Comparison of ENCODE assay signal across 19 cellular contexts in genomic region chr14:89902876-89903275, GRCh38. TPM values are rescaled to one million over a fixed set of nuclear protein-coding genes. Genes with fewer than 3 reads are reported as not detected.
DNase-seq lines count a peak whose midpoint lies in the region; ATAC-seq, FAIRE-seq and TF ChIP-seq lines count a peak whose summit lies in the region.
"Had no signal": no experiment of that assay in that cellular context is flagged by ENCODE, and none has a peak within 500 bp of the region (broad histone marks: within the 10 kb centered on the region; RNA-seq: fewer than 3 reads in every experiment).

No MANE protein-coding gene starts in this region.

- peaks cover 14% of the 10 kb centered on the region for H3K4me1 Mint-ChIP-seq in activated T-cell treated with anti-CD3 and anti-CD28 coated beads, Interleukin-2, amount 50 U/mL, for 4 hours (ENCODE audit: low read depth)
- H3K4me1 Mint-ChIP-seq in activated T-cell treated with anti-CD3 and anti-CD28 coated beads, Interleukin-2, amount 50 U/mL, for 72 hours (ENCODE audit: low read depth), result peaks cover 16% of the 10 kb centered on the region
- peaks cover 19% of the 10 kb centered on the region for H3K4me1 Mint-ChIP-seq in astrocyte (ENCODE audit: low read depth, unreplicated experiment)
- H3K4me1 Mint-ChIP-seq in osteocyte (ENCODE audit: unreplicated experiment), result peaks cover 34% of the 10 kb centered on the region

- no peak for ATAC-seq in activated T-cell treated with anti-CD3 and anti-CD28 coated beads, Interleukin-2, amount 50 U/mL, for 4 hours
- ATAC-seq in activated T-cell treated with anti-CD3 and anti-CD28 coated beads, Interleukin-2, amount 50 U/mL, for 72 hours (replicated peaks in 1 of 2), result no peak
- ATAC-seq in GM18867 (IDR thresholded peaks at IDR 0.05; ENCODE audit: unreplicated experiment), result no peak
- no peak for ATAC-seq in HG03039 (IDR thresholded peaks at IDR 0.05; ENCODE audit: unreplicated experiment)
- ATAC-seq: lower lobe of right lung had no signal

- H2AFZ ChIP-seq in astrocyte (ENCODE audit: low read depth, low read length) (no peak overlapping the region), PC-9 (no peak overlapping the region)
- H2AFZ ChIP-seq: GM23248 had no signal

- CTCF ChIA-PET in PC-9 (lab: Charles Lee), result no interaction called here

- FAIRE-seq in astrocyte (lab: Jason Lieb, UNC), result no peak

- H3K4me3 Mint-ChIP-seq in activated T-cell treated with anti-CD3 and anti-CD28 coated beads, Interleukin-2, amount 50 U/mL, for 4 hours, result peak overlapping the region; percentile 31
- H3K4me3 Mint-ChIP-seq in activated T-cell treated with anti-CD3 and anti-CD28 coated beads, Interleukin-2, amount 50 U/mL, for 72 hours, result peak overlapping the region in 1 of 2 donors; percentile 30
- H3K4me3 Mint-ChIP-seq in astrocyte (ENCODE audit: unreplicated experiment), result no peak overlapping the region
- no peak overlapping the region for H3K4me3 Mint-ChIP-seq in osteocyte (ENCODE audit: unreplicated experiment)
- H3K4me3 Mint-ChIP-seq: activated naive CD8-positive, alpha-beta T cell treated with anti-CD3 and anti-CD28 coated beads for 36 hours had no signal

- H3K79me2 ChIP-seq in astrocyte (ENCODE audit: insufficient read depth, low read length) (no peaks in the 10 kb centered on the region), PC-9 (ENCODE audit: low read depth) (no peaks in the 10 kb centered on the region)

- no peak for DNase-seq in activated T-cell treated with anti-CD3 and anti-CD28 coated beads, Interleukin-2, amount 50 U/mL, for 4 hours
- DNase-seq in activated T-cell treated with anti-CD3 and anti-CD28 coated beads, Interleukin-2, amount 50 U/mL, for 72 hours, result no peak
- DNase-seq in NCI-H2081 treated with DMSO at 0.1 percent for 48 hours (lab: John Stamatoyannopoulos, UW) (peak; percentile 57), astrocyte (ENCODE audit: low read depth) (no peak), osteocyte (ENCODE audit: extremely low spot score, unreplicated experiment) (no peak), PC-9 (no peak)
- DNase-seq: ACHN; activated naive CD8-positive, alpha-beta T cell treated with anti-CD3 and anti-CD28 coated beads for 36 hours; activated T-cell treated with anti-CD3 and anti-CD28 coated beads, Interleukin-2, amount 50 U/mL, for 1 hour; glutamatergic neuron; GM23248; lower lobe of right lung; MG63; NCI-H187 treated with DMSO at 0.1 percent for 48 hours; ovary; RPMI8226; stimulated activated CD4-positive, alpha-beta T cell treated with anti-CD3 and anti-CD28 coated beads, Interleukin-2, amount 100 ng/mL, for 24 hours had no signal

- H3K4me3 ChIP-seq in astrocyte (ENCODE audit: insufficient read depth, low read depth, low read length) (no peak overlapping the region), PC-9 (no peak overlapping the region)
- H3K4me3 ChIP-seq: GM23248, lower lobe of right lung, MG63, ovary had no signal

- H4K20me1 ChIP-seq in astrocyte (ENCODE audit: insufficient read depth, low read length) (no peaks in the 10 kb centered on the region), PC-9 (ENCODE audit: insufficient read depth) (no peaks in the 10 kb centered on the region)

- no peak overlapping the region for H3K27ac ChIP-seq in astrocyte (ENCODE audit: low read depth, low read length)
- no peak overlapping the region for H3K27ac ChIP-seq in PC-9
- H3K27ac ChIP-seq: GM23248, lower lobe of right lung, ovary had no signal

- no peak overlapping the region for H3K9ac ChIP-seq in astrocyte (ENCODE audit: low read length)
- H3K9ac ChIP-seq: GM23248 had no signal

- H3K36me3 Mint-ChIP-seq in activated T-cell treated with anti-CD3 and anti-CD28 coated beads, Interleukin-2, amount 50 U/mL, for 4 hours (ENCODE audit: insufficient read depth), result no peaks in the 10 kb centered on the region
- no peaks in the 10 kb centered on the region for H3K36me3 Mint-ChIP-seq in activated T-cell treated with anti-CD3 and anti-CD28 coated beads, Interleukin-2, amount 50 U/mL, for 72 hours (ENCODE audit: insufficient read depth in 2 of 2)
- H3K36me3 Mint-ChIP-seq in astrocyte (ENCODE audit: low read depth, unreplicated experiment), result no peaks in the 10 kb centered on the region
- no peaks in the 10 kb centered on the region for H3K36me3 Mint-ChIP-seq in osteocyte (ENCODE audit: unreplicated experiment)
- H3K36me3 Mint-ChIP-seq: activated naive CD8-positive, alpha-beta T cell treated with anti-CD3 and anti-CD28 coated beads for 36 hours had no signal

- peak overlapping the region; percentile 19 for H3K4me2 ChIP-seq in astrocyte (ENCODE audit: low read length)
- no peak overlapping the region for H3K4me2 ChIP-seq in PC-9

- no peaks in the 10 kb centered on the region for H3F3A ChIP-seq in PC-9 (ENCODE audit: insufficient read depth, low read depth)

- POLR2A ChIA-PET in PC-9 (lab: Charles Lee; ENCODE audit: unreplicated experiment), result no interaction called here

- intact Hi-C loops in PC-9 (cut with micrococcal nuclease; ENCODE audit: unreplicated experiment), result no loop called here

- H3K9me3 ChIP-seq in astrocyte (ENCODE audit: insufficient read depth, low read depth, low read length) (no peaks in the 10 kb centered on the region), PC-9 (ENCODE audit: insufficient read depth, low read depth) (no peaks in the 10 kb centered on the region)
- H3K9me3 ChIP-seq: lower lobe of right lung, MG63, ovary had no signal

- no peak overlapping the region for H3K27ac Mint-ChIP-seq in activated T-cell treated with anti-CD3 and anti-CD28 coated beads, Interleukin-2, amount 50 U/mL, for 72 hours
- H3K27ac Mint-ChIP-seq in astrocyte (ENCODE audit: unreplicated experiment) (no peak overlapping the region), osteocyte (ENCODE audit: unreplicated experiment) (peak overlapping the region; percentile 17)
- H3K27ac Mint-ChIP-seq: activated naive CD8-positive, alpha-beta T cell treated with anti-CD3 and anti-CD28 coated beads for 36 hours had no signal

- BruUV-seq in PC-9 (replicated peaks; lab: Mats Ljungman, UMichigan), result no TSS peak

- no peaks in the 10 kb centered on the region for H3K9me2 ChIP-seq in PC-9 (ENCODE audit: insufficient read depth)

- H3K36me3 ChIP-seq in astrocyte (ENCODE audit: insufficient read depth, low read length) (no peaks in the 10 kb centered on the region), PC-9 (ENCODE audit: low read depth) (no peaks in the 10 kb centered on the region)
- H3K36me3 ChIP-seq: lower lobe of right lung, MG63, ovary had no signal

- no peak for TF ChIP-seq CTCF in astrocyte (IDR thresholded peaks at IDR 0.05; ENCODE audit: insufficient read depth, low read depth, low read length)
- no peak for TF ChIP-seq CTCF in osteocyte (IDR thresholded peaks at IDR 0.05)
- no peak for TF ChIP-seq CTCF in PC-9 (conservative IDR thresholded peaks at IDR 0.05)

- no peaks in the 10 kb centered on the region for H3K9me3 Mint-ChIP-seq in activated T-cell treated with anti-CD3 and anti-CD28 coated beads, Interleukin-2, amount 50 U/mL, for 4 hours
- no peaks in the 10 kb centered on the region for H3K9me3 Mint-ChIP-seq in activated T-cell treated with anti-CD3 and anti-CD28 coated beads, Interleukin-2, amount 50 U/mL, for 72 hours
- H3K9me3 Mint-ChIP-seq in astrocyte (ENCODE audit: unreplicated experiment) (no peaks in the 10 kb centered on the region), osteocyte (ENCODE audit: unreplicated experiment) (no peaks in the 10 kb centered on the region)
- H3K9me3 Mint-ChIP-seq: activated naive CD8-positive, alpha-beta T cell treated with anti-CD3 and anti-CD28 coated beads for 36 hours had no signal

- no peaks in the 10 kb centered on the region for H3K27me3 ChIP-seq in astrocyte (ENCODE audit: insufficient read depth, low read length)
- no peaks in the 10 kb centered on the region for H3K27me3 ChIP-seq in PC-9 (ENCODE audit: insufficient read depth, low read depth)
- H3K27me3 ChIP-seq: MG63, ovary had no signal

- H3K4me1 ChIP-seq in astrocyte (ENCODE audit: insufficient read depth, low read length) (peaks cover 4% of the 10 kb centered on the region), PC-9 (replicated peaks; ENCODE audit: insufficient read depth) (no peaks in the 10 kb centered on the region)
- H3K4me1 ChIP-seq: lower lobe of right lung had no signal

- no peaks in the 10 kb centered on the region for H3K27me3 Mint-ChIP-seq in activated T-cell treated with anti-CD3 and anti-CD28 coated beads, Interleukin-2, amount 50 U/mL, for 4 hours (ENCODE audit: low read depth)
- H3K27me3 Mint-ChIP-seq in activated T-cell treated with anti-CD3 and anti-CD28 coated beads, Interleukin-2, amount 50 U/mL, for 72 hours (ENCODE audit: low read depth), result peaks cover 5% of the 10 kb centered on the region
- no peaks in the 10 kb centered on the region for H3K27me3 Mint-ChIP-seq in astrocyte (ENCODE audit: low read depth, unreplicated experiment)
- H3K27me3 Mint-ChIP-seq in osteocyte (ENCODE audit: unreplicated experiment), result no peaks in the 10 kb centered on the region

RNA-seq across cellular contexts. Expression of gene EFCAB11, which starts 51.7 kb away (rescaled TPM):
- total RNA-seq in activated T-cell treated with anti-CD3 and anti-CD28 coated beads, Interleukin-2, amount 50 U/mL, for 4 hours, result 1 to 10 TPM; 4.3 to 6.0 (median 5.2) TPM
- 10 to 100 TPM; 12.8 to 13.7 TPM for total RNA-seq in activated T-cell treated with anti-CD3 and anti-CD28 coated beads, Interleukin-2, amount 50 U/mL, for 72 hours
- total RNA-seq in astrocyte, result 7.5 and 7.6 TPM in 2 replicates
- 5.2 and 8.7 TPM in 2 replicates for total RNA-seq in osteocyte
- total RNA-seq in PC-9 (2021), result 8.4 and 10.3 TPM in 2 replicates

RNA-seq across cellular contexts. Expression of gene TDP1, which starts 52.9 kb away (rescaled TPM):
- 10 to 100 TPM; 71.8 to 84.9 (median 72.9) TPM for total RNA-seq in activated T-cell treated with anti-CD3 and anti-CD28 coated beads, Interleukin-2, amount 50 U/mL, for 4 hours
- total RNA-seq in activated T-cell treated with anti-CD3 and anti-CD28 coated beads, Interleukin-2, amount 50 U/mL, for 72 hours, result 10 to 100 TPM; 98.4 to 99.1 TPM
- total RNA-seq in astrocyte (16.7 and 17.0 TPM in 2 replicates), osteocyte (17.9 and 18.6 TPM in 2 replicates), PC-9 (2021) (12.6 and 12.8 TPM in 2 replicates)
